In the genomic region with DNA sequence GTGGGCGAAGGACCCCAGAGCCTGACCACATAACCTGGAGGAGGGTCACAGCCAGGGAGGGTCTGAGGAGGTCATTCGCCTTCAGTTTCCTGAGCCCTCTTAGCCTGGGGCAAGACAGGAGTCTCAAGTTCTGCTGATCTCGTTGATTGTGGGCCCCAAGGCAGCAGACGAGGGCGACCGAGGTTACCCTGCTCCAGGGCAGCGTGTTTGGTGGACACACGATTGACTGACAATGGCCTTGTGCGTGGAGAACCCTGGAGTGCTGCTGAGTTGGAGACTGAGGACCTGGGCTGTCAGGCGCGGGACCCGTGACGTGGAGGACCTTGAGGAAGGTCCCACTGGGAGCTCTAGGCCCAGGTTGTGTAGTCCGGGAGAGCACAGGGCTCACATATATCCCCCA, we compare ENCODE assay signal across 19 cellular contexts. TPM values are rescaled to one million over a fixed set of nuclear protein-coding genes. Genes with fewer than 3 reads are reported as not detected.
DNase-seq lines count a peak whose midpoint lies in the region; ATAC-seq and TF ChIP-seq lines count a peak whose summit lies in the region.
"Had no signal": no experiment of that assay in that cellular context is flagged by ENCODE, and none has a peak within 500 bp of the region (broad histone marks: within the 10 kb centered on the region; RNA-seq: fewer than 3 reads in every experiment).

No MANE protein-coding gene starts in this region.

- H3K27me3 Mint-ChIP-seq in H9 (ENCODE audit: low read depth) (peaks cover 1% of the 10 kb centered on the region), endothelial cell (ENCODE audit: unreplicated experiment) (peaks cover 26% of the 10 kb centered on the region)

- H4K8ac ChIP-seq in H9 (replicated peaks; ENCODE audit: insufficient read length, low read depth, low read length) = no peak overlapping the region

- no peak overlapping the region for H2AK5ac ChIP-seq in H9 (ENCODE audit: insufficient read length, low read length)

- H3K18ac ChIP-seq in H9 (ENCODE audit: insufficient read length, low read depth, low read length) = no peak overlapping the region

- H3K4me1 Mint-ChIP-seq in H9 (peaks cover 0 to 2% of the 10 kb centered on the region in 2 experiments; a peak in 2 of 4 replicates), endothelial cell (ENCODE audit: unreplicated experiment) (peaks cover 68% of the 10 kb centered on the region)

- H2AFZ ChIP-seq in H9 (ENCODE audit: low read length) (no peak overlapping the region), hepatocyte (no peak overlapping the region)

- H3K9me3 Mint-ChIP-seq in H9 = no peaks in the 10 kb centered on the region
- no peaks in the 10 kb centered on the region for H3K9me3 Mint-ChIP-seq in endothelial cell (ENCODE audit: unreplicated experiment)
- H3K9me3 Mint-ChIP-seq in activated naive CD4-positive, alpha-beta T cell treated with anti-CD3 and anti-CD28 coated beads, Interleukin-2, amount 50 U/mL, for 72 hours = no peaks in the 10 kb centered on the region
- H3K9me3 Mint-ChIP-seq: CD4-positive, alpha-beta memory T cell had no signal

- H3K23ac ChIP-seq in H9 (ENCODE audit: insufficient read length, low read depth, low read length) = no peak overlapping the region

- no peak overlapping the region for H3K14ac ChIP-seq in H9 (ENCODE audit: insufficient read depth, low read length)

- no peaks in the 10 kb centered on the region for H3K79me1 ChIP-seq in H9 (ENCODE audit: insufficient read depth, low read depth, low read length, poor library complexity, severe bottlenecking)

- H3T11ph ChIP-seq in H9 (ENCODE audit: low read length) = no peak overlapping the region

- H2BK5ac ChIP-seq in H9 (ENCODE audit: insufficient read length, low read length) = no peak overlapping the region

- H4K20me1 ChIP-seq in H9 (ENCODE audit: control insufficient read depth, insufficient read depth, insufficient read length) (no peaks in the 10 kb centered on the region), hepatocyte (ENCODE audit: insufficient read depth, poor library complexity, severe bottlenecking) (no peaks in the 10 kb centered on the region)

- no peaks in the 10 kb centered on the region for H3K79me2 ChIP-seq in H9 (ENCODE audit: insufficient read depth, low read length)
- no peaks in the 10 kb centered on the region for H3K79me2 ChIP-seq in hepatocyte

- WGBS in H9 (ENCODE audit: extremely low coverage, insufficient read length, low lambda C conversion rate) = no CpG with 5 or more reads among the region's 14 CpGs
- WGBS in hepatocyte (ENCODE audit: low lambda C conversion rate, missing lambda C conversion rate) = 78% methylated on average over 14 of the region's 14 CpGs

- no peak overlapping the region for H3K4ac ChIP-seq in H9 (ENCODE audit: low read depth, low read length)

- H3K9me3 ChIP-seq in H9 (ENCODE audit: control insufficient read depth, low read depth, low read length) (no peaks in the 10 kb centered on the region), neutrophil (no peaks in the 10 kb centered on the region), skeletal muscle tissue (ENCODE audit: control insufficient read depth in 3 of 3, low read length in 3 of 3) (no peaks in the 10 kb centered on the region), hepatocyte (ENCODE audit: low read depth) (no peaks in the 10 kb centered on the region)
- H3K9me3 ChIP-seq: A549, SJSA1 had no signal

- no peak overlapping the region for H4K91ac ChIP-seq in H9 (ENCODE audit: insufficient read length, low read depth, low read length)

- no peak overlapping the region for H3K4me3 Mint-ChIP-seq in H9
- peak overlapping the region; percentile 75 for H3K4me3 Mint-ChIP-seq in endothelial cell (ENCODE audit: unreplicated experiment)
- H3K4me3 Mint-ChIP-seq: CD4-positive, alpha-beta memory T cell had no signal

- TF ChIP-seq CTCF in H9 (conservative IDR thresholded peaks at IDR 0.05) (no peak), endothelial cell (IDR thresholded peaks at IDR 0.05; ENCODE audit: unreplicated experiment) (no peak), neutrophil (IDR thresholded peaks at IDR 0.05) (no peak), hepatocyte (IDR thresholded peaks at IDR 0.05; ENCODE audit: poor library complexity) (no peak)

- no peak for ATAC-seq in activated naive CD4-positive, alpha-beta T cell treated with anti-CD3 and anti-CD28 coated beads, Interleukin-2, amount 50 U/mL, for 72 hours
- ATAC-seq: A549, HCT116, PC-3 had no signal

- no peak overlapping the region for H3K27ac ChIP-seq in H9 (ENCODE audit: insufficient read length, low read depth, low read length)
- peak overlapping the region; percentile 33 for H3K27ac ChIP-seq in neutrophil
- H3K27ac ChIP-seq in skeletal muscle tissue (ENCODE audit: low read depth, low read length) = peak overlapping the region; percentile 88
- H3K27ac ChIP-seq in hepatocyte = no peak overlapping the region
- H3K27ac ChIP-seq: A549, SJSA1 had no signal

- H3K27ac Mint-ChIP-seq in H9 (peak overlapping the region in 2 of 3 experiments; percentile 39 to 70; a peak in 2 of 7 replicates), endothelial cell (ENCODE audit: unreplicated experiment) (peak overlapping the region; percentile 72)
- H3K27ac Mint-ChIP-seq in activated naive CD4-positive, alpha-beta T cell treated with anti-CD3 and anti-CD28 coated beads, Interleukin-2, amount 50 U/mL, for 72 hours = no peak overlapping the region
- H3K27ac Mint-ChIP-seq: CD4-positive, alpha-beta memory T cell had no signal

- peaks cover 85% of the 10 kb centered on the region for H3K36me3 ChIP-seq in neutrophil
- peaks cover 2 to 3% (median 3%) of the 10 kb centered on the region in 3 donors for H3K36me3 ChIP-seq in skeletal muscle tissue (ENCODE audit: control insufficient read depth in 3 of 3, insufficient read depth in 3 of 3, low read length in 3 of 3)
- no peaks in the 10 kb centered on the region for H3K36me3 ChIP-seq in hepatocyte (replicated peaks; ENCODE audit: insufficient read depth, low read depth)

- H2BK20ac ChIP-seq in H9 (ENCODE audit: low read depth, low read length, poor library complexity, severe bottlenecking) = no peak overlapping the region

- H3K4me1 ChIP-seq in H9 (ENCODE audit: insufficient read depth, low read length) = no peaks in the 10 kb centered on the region
- H3K4me1 ChIP-seq in neutrophil (ENCODE audit: control insufficient read depth in 1 of 2, insufficient read depth in 1 of 2, low read depth in 1 of 2, low read length in 1 of 2) = peaks cover 0 to 16% of the 10 kb centered on the region in 2 experiments
- H3K4me1 ChIP-seq in skeletal muscle tissue (ENCODE audit: control insufficient read depth in 3 of 3, insufficient read depth in 3 of 3, low read length in 3 of 3) = peaks cover 52 to 68% (median 52%) of the 10 kb centered on the region in 3 donors
- H3K4me1 ChIP-seq in hepatocyte (ENCODE audit: insufficient read depth) = no peaks in the 10 kb centered on the region
- H3K4me1 ChIP-seq: A549 had no signal

- H3K9me2 ChIP-seq in hepatocyte (replicated peaks; ENCODE audit: insufficient read depth) = no peaks in the 10 kb centered on the region

- no peak overlapping the region for H2BK15ac ChIP-seq in H9 (ENCODE audit: low read depth, low read length)

- H3K4me2 ChIP-seq in H9 (ENCODE audit: insufficient read depth, insufficient read length, low read length) (no peak overlapping the region), hepatocyte (no peak overlapping the region)
- H3K4me2 ChIP-seq: A549 had no signal

- DNase-seq in H9 = no peak
- no peak for DNase-seq in endothelial cell (ENCODE audit: low spot score)
- DNase-seq in hepatocyte (ENCODE audit: low spot score) = no peak
- no peak for DNase-seq in activated naive CD4-positive, alpha-beta T cell treated with anti-CD3 and anti-CD28 coated beads, Interleukin-2, amount 50 U/mL, for 72 hours (ENCODE audit: low spot score in 2 of 2)
- DNase-seq in HuH-7 (ENCODE audit: low spot score) = no peak
- DNase-seq: AML-193; CD4-positive, alpha-beta memory T cell; GF-D8; GOT3; Karpas-422; NCI-H1436; NCI-H187 treated with DMSO at 0.1 percent for 48 hours; NCI-H2107; PC-3 had no signal

- H3K9ac ChIP-seq in H9 (ENCODE audit: extremely low read depth, insufficient read length, low read length) = no peak overlapping the region
- peak overlapping the region in 1 of 3 donors; percentile 25 for H3K9ac ChIP-seq in skeletal muscle tissue (ENCODE audit: low read depth in 1 of 3, low read length in 3 of 3)

- no peaks in the 10 kb centered on the region for H3K36me3 Mint-ChIP-seq in H9 (ENCODE audit: insufficient read depth in 1 of 3, low read depth in 3 of 3)
- peaks cover 61% of the 10 kb centered on the region for H3K36me3 Mint-ChIP-seq in endothelial cell (ENCODE audit: low read depth, unreplicated experiment)
- no peaks in the 10 kb centered on the region for H3K36me3 Mint-ChIP-seq in activated naive CD4-positive, alpha-beta T cell treated with anti-CD3 and anti-CD28 coated beads, Interleukin-2, amount 50 U/mL, for 72 hours
- H3K36me3 Mint-ChIP-seq: CD4-positive, alpha-beta memory T cell had no signal

- H4K5ac ChIP-seq in H9 (ENCODE audit: insufficient read length, low read depth, low read length) = no peak overlapping the region

- H3K56ac ChIP-seq in H9 (ENCODE audit: insufficient read length, low read depth, low read length) = no peak overlapping the region

- H2BK12ac ChIP-seq in H9 (ENCODE audit: insufficient read length, low read depth, low read length) = no peak overlapping the region

- H3K23me2 ChIP-seq in H9 (ENCODE audit: insufficient read length, low read depth, low read length, poor library complexity, severe bottlenecking) = no peaks in the 10 kb centered on the region

- no peaks in the 10 kb centered on the region for H3K27me3 ChIP-seq in H9 (ENCODE audit: insufficient read depth, low read length)
- H3K27me3 ChIP-seq in neutrophil = no peaks in the 10 kb centered on the region
- H3K27me3 ChIP-seq in skeletal muscle tissue (ENCODE audit: control insufficient read depth in 3 of 3, insufficient read depth in 3 of 3, low read length in 3 of 3) = no peaks in the 10 kb centered on the region
- H3K27me3 ChIP-seq in hepatocyte = no peaks in the 10 kb centered on the region
- H3K27me3 ChIP-seq: SJSA1 had no signal

- H3K4me3 ChIP-seq in neutrophil (ENCODE audit: low read depth in 1 of 2, low read length in 1 of 2) = no peak overlapping the region
- no peak overlapping the region for H3K4me3 ChIP-seq in skeletal muscle tissue (ENCODE audit: low read length in 3 of 3)
- no peak overlapping the region for H3K4me3 ChIP-seq in hepatocyte
- H3K4me3 ChIP-seq: A549, SJSA1 had no signal

- H2BK120ac ChIP-seq in H9 (ENCODE audit: low read depth, low read length, poor library complexity, severe bottlenecking) = no peak overlapping the region

RNA-seq across cellular contexts. Expression of a gene that starts 52.9 kb away (rescaled TPM):
- 4.8 and 5.5 TPM in 2 replicates for total RNA-seq in H9 (2021)
- 566 TPM for total RNA-seq in endothelial cell (ENCODE audit: unreplicated experiment)
- total RNA-seq in skeletal muscle tissue = 88.7 TPM
- 0.90 and 2.8 TPM in 2 replicates for total RNA-seq in hepatocyte
- polyA plus RNA-seq in hepatocyte = 0.25 and 0.68 TPM in 2 replicates
- total RNA-seq in activated naive CD4-positive, alpha-beta T cell treated with anti-CD3 and anti-CD28 coated beads, Interleukin-2, amount 50 U/mL, for 72 hours = under 1 TPM; 0.23 to 0.30 TPM
- polyA plus RNA-seq: CD4-positive, alpha-beta memory T cell had no signal

Comparison
In these comparisons a context has a peak if more than half of its experiments do, and no peak if none do; other contexts are left out.
1. H3K27ac ChIP-seq: peak in neutrophil (single experiment) and skeletal muscle tissue (single experiment); none in H9 (single experiment) and hepatocyte (single experiment).
2. H3K27ac Mint-ChIP-seq: peak in H9 (2 of 3) and endothelial cell (single experiment); none in activated naive CD4-positive, alpha-beta T cell treated with anti-CD3 and anti-CD28 coated beads, Interleukin-2, amount 50 U/mL, for 72 hours (0 of 2).
3. RNA of a gene that starts 52.9 kb away (total RNA-seq): 566 TPM in endothelial cell (single experiment) and 88.7 TPM in skeletal muscle tissue (single experiment); 4.8 to 5.5 TPM in H9, 0.90 to 2.8 TPM in hepatocyte and 0.23 to 0.30 TPM in activated naive CD4-positive, alpha-beta T cell treated with anti-CD3 and anti-CD28 coated beads, Interleukin-2, amount 50 U/mL, for 72 hours; every median in the first group is over 10 times any median in the second.